1 cellular context compared by ENCODE assay signal in the genomic region with DNA sequence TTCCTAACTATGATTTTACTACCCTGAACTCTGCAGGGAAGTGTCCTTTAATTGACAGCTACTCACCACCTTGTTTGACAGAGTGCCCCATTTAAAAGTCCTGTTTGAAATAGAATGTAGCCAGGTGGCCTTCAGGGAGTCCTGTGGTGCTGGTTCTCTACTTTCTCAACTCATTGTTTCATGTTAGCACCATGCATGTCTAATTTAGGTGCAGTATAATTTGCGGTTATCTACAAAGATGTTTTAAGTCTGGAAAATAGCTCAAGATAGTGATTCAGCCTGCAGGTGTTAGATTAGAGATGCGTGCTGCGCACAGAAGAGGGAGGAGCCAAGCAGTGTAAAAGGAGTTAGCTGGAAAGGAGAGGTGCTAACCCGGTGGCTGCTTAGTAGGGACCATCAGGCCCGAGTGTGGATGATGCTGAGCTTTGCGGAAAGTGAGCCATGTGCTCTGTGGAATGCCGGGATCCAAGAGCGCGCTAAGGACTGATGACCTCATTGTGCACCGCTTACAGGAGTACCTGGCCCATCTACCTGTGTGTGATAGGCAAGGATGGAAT.
TF ChIP-seq lines count a peak whose summit lies in the region.

No MANE protein-coding gene starts in this region.

TF ChIP-seq in K562, 482 proteins besides CTCF, POLR2A, EP300 and RAD21 (continued from another document and continues in another):
- TF ChIP-seq, protein P1, sequence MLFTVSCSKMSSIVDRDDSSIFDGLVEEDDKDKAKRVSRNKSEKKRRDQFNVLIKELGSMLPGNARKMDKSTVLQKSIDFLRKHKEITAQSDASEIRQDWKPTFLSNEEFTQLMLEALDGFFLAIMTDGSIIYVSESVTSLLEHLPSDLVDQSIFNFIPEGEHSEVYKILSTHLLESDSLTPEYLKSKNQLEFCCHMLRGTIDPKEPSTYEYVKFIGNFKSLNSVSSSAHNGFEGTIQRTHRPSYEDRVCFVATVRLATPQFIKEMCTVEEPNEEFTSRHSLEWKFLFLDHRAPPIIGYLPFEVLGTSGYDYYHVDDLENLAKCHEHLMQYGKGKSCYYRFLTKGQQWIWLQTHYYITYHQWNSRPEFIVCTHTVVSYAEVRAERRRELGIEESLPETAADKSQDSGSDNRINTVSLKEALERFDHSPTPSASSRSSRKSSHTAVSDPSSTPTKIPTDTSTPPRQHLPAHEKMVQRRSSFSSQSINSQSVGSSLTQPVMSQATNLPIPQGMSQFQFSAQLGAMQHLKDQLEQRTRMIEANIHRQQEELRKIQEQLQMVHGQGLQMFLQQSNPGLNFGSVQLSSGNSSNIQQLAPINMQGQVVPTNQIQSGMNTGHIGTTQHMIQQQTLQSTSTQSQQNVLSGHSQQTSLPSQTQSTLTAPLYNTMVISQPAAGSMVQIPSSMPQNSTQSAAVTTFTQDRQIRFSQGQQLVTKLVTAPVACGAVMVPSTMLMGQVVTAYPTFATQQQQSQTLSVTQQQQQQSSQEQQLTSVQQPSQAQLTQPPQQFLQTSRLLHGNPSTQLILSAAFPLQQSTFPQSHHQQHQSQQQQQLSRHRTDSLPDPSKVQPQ (CRISPR knock-in tag; IDR thresholded peaks at IDR 0.05; ENCODE audit: borderline replicate concordance), result no peak
- TF ChIP-seq, protein P2, sequence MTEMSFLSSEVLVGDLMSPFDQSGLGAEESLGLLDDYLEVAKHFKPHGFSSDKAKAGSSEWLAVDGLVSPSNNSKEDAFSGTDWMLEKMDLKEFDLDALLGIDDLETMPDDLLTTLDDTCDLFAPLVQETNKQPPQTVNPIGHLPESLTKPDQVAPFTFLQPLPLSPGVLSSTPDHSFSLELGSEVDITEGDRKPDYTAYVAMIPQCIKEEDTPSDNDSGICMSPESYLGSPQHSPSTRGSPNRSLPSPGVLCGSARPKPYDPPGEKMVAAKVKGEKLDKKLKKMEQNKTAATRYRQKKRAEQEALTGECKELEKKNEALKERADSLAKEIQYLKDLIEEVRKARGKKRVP (CRISPR knock-in tag; IDR thresholded peaks at IDR 0.05), result no peak
- TF ChIP-seq, protein P3, sequence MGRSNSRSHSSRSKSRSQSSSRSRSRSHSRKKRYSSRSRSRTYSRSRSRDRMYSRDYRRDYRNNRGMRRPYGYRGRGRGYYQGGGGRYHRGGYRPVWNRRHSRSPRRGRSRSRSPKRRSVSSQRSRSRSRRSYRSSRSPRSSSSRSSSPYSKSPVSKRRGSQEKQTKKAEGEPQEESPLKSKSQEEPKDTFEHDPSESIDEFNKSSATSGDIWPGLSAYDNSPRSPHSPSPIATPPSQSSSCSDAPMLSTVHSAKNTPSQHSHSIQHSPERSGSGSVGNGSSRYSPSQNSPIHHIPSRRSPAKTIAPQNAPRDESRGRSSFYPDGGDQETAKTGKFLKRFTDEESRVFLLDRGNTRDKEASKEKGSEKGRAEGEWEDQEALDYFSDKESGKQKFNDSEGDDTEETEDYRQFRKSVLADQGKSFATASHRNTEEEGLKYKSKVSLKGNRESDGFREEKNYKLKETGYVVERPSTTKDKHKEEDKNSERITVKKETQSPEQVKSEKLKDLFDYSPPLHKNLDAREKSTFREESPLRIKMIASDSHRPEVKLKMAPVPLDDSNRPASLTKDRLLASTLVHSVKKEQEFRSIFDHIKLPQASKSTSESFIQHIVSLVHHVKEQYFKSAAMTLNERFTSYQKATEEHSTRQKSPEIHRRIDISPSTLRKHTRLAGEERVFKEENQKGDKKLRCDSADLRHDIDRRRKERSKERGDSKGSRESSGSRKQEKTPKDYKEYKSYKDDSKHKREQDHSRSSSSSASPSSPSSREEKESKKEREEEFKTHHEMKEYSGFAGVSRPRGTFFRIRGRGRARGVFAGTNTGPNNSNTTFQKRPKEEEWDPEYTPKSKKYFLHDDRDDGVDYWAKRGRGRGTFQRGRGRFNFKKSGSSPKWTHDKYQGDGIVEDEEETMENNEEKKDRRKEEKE (IDR thresholded peaks at IDR 0.05; ENCODE audit: borderline replicate concordance in 1 of 2, control insufficient read depth in 1 of 2, low read depth in 2 of 2, low read length in 1 of 2), result no peak
- no peak for TF ChIP-seq ZNF445 (CRISPR knock-in tag; IDR thresholded peaks at IDR 0.05; ENCODE audit: low read depth)
- TF ChIP-seq, protein P4, sequence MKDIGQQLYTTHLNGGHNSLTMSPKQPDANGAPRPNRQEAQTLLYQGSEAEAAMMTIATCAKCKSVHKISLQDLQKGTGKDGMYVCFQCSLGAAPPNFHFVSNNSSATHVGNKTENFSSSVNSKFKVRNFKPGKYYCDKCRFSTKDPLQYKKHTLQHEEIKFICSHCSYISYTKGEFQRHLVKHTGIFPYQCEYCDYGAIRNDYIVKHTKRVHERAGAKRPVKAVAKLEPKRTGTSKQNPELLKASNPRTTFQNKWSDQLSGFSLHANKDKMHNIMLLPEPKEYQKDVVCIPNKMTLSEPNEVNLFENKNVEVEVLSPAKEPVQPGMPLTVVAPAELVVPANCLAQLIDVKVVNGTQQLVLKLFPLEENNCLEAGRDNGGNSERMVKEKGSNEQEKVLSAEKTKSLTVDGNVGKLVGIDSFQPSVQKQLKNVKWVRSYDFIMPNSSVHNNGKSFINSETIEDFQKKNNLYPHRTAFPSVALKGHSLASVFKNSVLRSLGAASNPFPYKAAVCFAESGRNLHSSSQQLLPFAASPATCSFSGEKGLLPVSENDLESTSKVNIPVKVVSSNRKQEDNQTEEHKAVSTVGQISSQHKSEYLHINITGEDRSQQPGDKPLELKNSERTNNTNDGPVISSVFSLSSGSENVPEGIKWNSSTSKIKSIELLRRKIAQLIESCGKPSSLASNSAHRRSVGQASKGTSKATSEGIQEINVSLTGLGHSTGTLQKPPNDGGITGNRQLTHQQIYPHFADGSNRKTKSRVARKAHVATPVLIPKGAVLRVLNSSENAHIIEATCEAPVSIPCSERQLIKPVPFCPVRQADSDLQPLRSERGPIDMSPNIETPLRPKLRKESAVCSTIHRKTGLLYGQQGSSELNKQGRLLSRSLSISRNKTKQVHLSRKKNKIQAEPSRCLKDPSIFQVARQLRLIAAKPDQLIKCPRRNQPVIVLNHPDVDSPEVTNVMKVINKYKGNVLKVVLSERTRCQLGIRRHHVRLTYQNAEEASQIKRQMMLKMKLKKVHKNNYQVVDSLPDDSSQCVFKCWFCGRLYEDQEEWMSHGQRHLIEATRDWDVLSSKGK (CRISPR knock-in tag; IDR thresholded peaks at IDR 0.05), result no peak
- no peak for TF ChIP-seq NFE2 (IDR thresholded peaks at IDR 0.05; ENCODE audit: low read depth)
- TF ChIP-seq CAMTA2 (CRISPR knock-in tag; conservative IDR thresholded peaks at IDR 0.05), result no peak
- TF ChIP-seq, protein P5, sequence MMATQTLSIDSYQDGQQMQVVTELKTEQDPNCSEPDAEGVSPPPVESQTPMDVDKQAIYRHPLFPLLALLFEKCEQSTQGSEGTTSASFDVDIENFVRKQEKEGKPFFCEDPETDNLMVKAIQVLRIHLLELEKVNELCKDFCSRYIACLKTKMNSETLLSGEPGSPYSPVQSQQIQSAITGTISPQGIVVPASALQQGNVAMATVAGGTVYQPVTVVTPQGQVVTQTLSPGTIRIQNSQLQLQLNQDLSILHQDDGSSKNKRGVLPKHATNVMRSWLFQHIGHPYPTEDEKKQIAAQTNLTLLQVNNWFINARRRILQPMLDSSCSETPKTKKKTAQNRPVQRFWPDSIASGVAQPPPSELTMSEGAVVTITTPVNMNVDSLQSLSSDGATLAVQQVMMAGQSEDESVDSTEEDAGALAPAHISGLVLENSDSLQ (IDR thresholded peaks at IDR 0.05), result peak; percentile 82
- TF ChIP-seq NELFE (IDR thresholded peaks at IDR 0.05; ENCODE audit: insufficient read depth, insufficient read length), result no peak
- no peak for TF ChIP-seq KAT2B (IDR thresholded peaks at IDR 0.05; ENCODE audit: low read depth, low read length)
- TF ChIP-seq, protein P6, sequence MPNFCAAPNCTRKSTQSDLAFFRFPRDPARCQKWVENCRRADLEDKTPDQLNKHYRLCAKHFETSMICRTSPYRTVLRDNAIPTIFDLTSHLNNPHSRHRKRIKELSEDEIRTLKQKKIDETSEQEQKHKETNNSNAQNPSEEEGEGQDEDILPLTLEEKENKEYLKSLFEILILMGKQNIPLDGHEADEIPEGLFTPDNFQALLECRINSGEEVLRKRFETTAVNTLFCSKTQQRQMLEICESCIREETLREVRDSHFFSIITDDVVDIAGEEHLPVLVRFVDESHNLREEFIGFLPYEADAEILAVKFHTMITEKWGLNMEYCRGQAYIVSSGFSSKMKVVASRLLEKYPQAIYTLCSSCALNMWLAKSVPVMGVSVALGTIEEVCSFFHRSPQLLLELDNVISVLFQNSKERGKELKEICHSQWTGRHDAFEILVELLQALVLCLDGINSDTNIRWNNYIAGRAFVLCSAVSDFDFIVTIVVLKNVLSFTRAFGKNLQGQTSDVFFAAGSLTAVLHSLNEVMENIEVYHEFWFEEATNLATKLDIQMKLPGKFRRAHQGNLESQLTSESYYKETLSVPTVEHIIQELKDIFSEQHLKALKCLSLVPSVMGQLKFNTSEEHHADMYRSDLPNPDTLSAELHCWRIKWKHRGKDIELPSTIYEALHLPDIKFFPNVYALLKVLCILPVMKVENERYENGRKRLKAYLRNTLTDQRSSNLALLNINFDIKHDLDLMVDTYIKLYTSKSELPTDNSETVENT (CRISPR knock-in tag; IDR thresholded peaks at IDR 0.05), result no peak
- no peak for TF ChIP-seq CHD1 (IDR thresholded peaks at IDR 0.05; ENCODE audit: low read length)
- TF ChIP-seq FOXA1 (IDR thresholded peaks at IDR 0.05; ENCODE audit: borderline replicate concordance), result no peak
- no peak for TF ChIP-seq PTRF (tag; IDR thresholded peaks at IDR 0.05)
- TF ChIP-seq EP400 (IDR thresholded peaks at IDR 0.05), result 0 out of 2 replicates have a peak, but pooled peaks have one; percentile 23
- TF ChIP-seq SMARCA4 (IDR thresholded peaks at IDR 0.05), result peak; percentile 77
- no peak for TF ChIP-seq ZNF354B (CRISPR knock-in tag; IDR thresholded peaks at IDR 0.05)
- no peak for TF ChIP-seq MCM3 (IDR thresholded peaks at IDR 0.05)
- no peak for TF ChIP-seq POU5F1 (IDR thresholded peaks at IDR 0.05; ENCODE audit: borderline replicate concordance, low read depth, low read length, partially characterized antibody)
- TF ChIP-seq MEIS2 (IDR thresholded peaks at IDR 0.05; ENCODE audit: partially characterized antibody), result peak; percentile 69
- no peak for TF ChIP-seq NCOA1 (IDR thresholded peaks at IDR 0.05; ENCODE audit: low read depth)
- TF ChIP-seq, protein P7, sequence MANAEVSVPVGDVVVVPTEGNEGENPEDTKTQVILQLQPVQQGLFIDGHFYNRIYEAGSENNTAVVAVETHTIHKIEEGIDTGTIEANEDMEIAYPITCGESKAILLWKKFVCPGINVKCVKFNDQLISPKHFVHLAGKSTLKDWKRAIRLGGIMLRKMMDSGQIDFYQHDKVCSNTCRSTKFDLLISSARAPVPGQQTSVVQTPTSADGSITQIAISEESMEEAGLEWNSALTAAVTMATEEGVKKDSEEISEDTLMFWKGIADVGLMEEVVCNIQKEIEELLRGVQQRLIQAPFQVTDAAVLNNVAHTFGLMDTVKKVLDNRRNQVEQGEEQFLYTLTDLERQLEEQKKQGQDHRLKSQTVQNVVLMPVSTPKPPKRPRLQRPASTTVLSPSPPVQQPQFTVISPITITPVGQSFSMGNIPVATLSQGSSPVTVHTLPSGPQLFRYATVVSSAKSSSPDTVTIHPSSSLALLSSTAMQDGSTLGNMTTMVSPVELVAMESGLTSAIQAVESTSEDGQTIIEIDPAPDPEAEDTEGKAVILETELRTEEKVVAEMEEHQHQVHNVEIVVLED (CRISPR knock-in tag; IDR thresholded peaks at IDR 0.05), result no peak
- TF ChIP-seq, protein P8, sequence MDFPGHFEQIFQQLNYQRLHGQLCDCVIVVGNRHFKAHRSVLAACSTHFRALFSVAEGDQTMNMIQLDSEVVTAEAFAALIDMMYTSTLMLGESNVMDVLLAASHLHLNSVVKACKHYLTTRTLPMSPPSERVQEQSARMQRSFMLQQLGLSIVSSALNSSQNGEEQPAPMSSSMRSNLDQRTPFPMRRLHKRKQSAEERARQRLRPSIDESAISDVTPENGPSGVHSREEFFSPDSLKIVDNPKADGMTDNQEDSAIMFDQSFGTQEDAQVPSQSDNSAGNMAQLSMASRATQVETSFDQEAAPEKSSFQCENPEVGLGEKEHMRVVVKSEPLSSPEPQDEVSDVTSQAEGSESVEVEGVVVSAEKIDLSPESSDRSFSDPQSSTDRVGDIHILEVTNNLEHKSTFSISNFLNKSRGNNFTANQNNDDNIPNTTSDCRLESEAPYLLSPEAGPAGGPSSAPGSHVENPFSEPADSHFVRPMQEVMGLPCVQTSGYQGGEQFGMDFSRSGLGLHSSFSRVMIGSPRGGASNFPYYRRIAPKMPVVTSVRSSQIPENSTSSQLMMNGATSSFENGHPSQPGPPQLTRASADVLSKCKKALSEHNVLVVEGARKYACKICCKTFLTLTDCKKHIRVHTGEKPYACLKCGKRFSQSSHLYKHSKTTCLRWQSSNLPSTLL (IDR thresholded peaks at IDR 0.05), result no peak
- no peak for TF ChIP-seq ZNF408 (CRISPR knock-in tag; IDR thresholded peaks at IDR 0.05; ENCODE audit: low read depth)
- TF ChIP-seq ZNF830 (CRISPR knock-in tag; IDR thresholded peaks at IDR 0.05), result no peak
- TF ChIP-seq ATF7 (IDR thresholded peaks at IDR 0.05), result peak; percentile 52
- no peak for TF ChIP-seq RUNX1 (IDR thresholded peaks at IDR 0.05; ENCODE audit: low read depth)
- no peak for TF ChIP-seq ERF (CRISPR knock-in tag; IDR thresholded peaks at IDR 0.05)
- no peak for TF ChIP-seq SIX5 (IDR thresholded peaks at IDR 0.05; ENCODE audit: borderline replicate concordance in 1 of 2, insufficient read depth in 1 of 2, low read depth in 1 of 2, low read length in 2 of 2)
- no peak for TF ChIP-seq GABPB2 (CRISPR knock-in tag; conservative IDR thresholded peaks at IDR 0.05)
- peak; percentile 89 for TF ChIP-seq ARID1B (IDR thresholded peaks at IDR 0.05)
- TF ChIP-seq MTA2 (IDR thresholded peaks at IDR 0.05; ENCODE audit: low read depth), result peak; percentile 67
- peak; percentile 81 for TF ChIP-seq CTBP1 (IDR thresholded peaks at IDR 0.05; ENCODE audit: borderline replicate concordance)
- TF ChIP-seq, protein P9, sequence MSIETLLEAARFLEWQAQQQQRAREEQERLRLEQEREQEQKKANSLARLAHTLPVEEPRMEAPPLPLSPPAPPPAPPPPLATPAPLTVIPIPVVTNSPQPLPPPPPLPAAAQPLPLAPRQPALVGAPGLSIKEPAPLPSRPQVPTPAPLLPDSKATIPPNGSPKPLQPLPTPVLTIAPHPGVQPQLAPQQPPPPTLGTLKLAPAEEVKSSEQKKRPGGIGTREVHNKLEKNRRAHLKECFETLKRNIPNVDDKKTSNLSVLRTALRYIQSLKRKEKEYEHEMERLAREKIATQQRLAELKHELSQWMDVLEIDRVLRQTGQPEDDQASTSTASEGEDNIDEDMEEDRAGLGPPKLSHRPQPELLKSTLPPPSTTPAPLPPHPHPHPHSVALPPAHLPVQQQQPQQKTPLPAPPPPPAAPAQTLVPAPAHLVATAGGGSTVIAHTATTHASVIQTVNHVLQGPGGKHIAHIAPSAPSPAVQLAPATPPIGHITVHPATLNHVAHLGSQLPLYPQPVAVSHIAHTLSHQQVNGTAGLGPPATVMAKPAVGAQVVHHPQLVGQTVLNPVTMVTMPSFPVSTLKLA (conservative IDR thresholded peaks at IDR 0.05), result peak in 1 of 2 experiments; percentile 34; a peak in 1 of 4 replicates
- TF ChIP-seq L3MBTL2 (IDR thresholded peaks at IDR 0.05), result peak; percentile 26; the same call in 1 of the 2 replicates
- TF ChIP-seq CEBPG (CRISPR knock-in tag; IDR thresholded peaks at IDR 0.05), result no peak
- no peak for TF ChIP-seq CEBPG (tag; conservative IDR thresholded peaks at IDR 0.05 in 1 of 2, IDR thresholded peaks at IDR 0.05 in 1 of 2)
- TF ChIP-seq C11orf30 (IDR thresholded peaks at IDR 0.05; ENCODE audit: low read depth), result no peak
- no peak; the same call in 1 of the 2 replicates for TF ChIP-seq LCOR (CRISPR knock-in tag; IDR thresholded peaks at IDR 0.05)
